8 cellular contexts compared by ENCODE assay signal in the genomic region with DNA sequence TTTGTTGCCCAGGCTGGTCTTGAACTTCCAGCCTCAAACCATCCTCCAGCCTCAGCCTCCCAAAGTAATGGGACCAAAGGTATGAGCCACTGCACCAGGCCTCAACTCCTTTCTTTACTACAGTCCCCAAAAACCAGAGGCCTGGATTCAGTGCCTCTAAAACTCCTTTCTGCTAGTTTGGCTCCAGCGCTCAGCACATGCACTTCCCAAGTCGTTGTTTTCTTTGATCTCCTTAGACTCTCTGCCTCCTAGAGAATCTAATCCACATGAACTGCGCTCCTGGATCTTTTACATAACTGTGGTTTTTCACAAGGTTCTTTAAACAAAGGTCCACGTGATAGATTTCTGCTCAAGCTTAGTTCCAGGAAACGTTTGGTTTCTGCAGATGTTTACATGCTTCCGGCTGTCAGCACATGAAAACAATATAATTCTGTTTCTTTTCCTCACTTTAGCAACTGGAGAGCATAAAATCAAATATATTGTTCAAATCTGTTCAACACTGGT.
DNase-seq lines count a peak whose midpoint lies in the region; ATAC-seq and TF ChIP-seq lines count a peak whose summit lies in the region.

No MANE protein-coding gene starts in this region.

- H3K27me3 ChIP-seq in left ventricle myocardium inferior (ENCODE audit: low read depth) = no peaks in the 10 kb centered on the region

- peaks cover 55% of the 10 kb centered on the region for H3K36me3 Mint-ChIP-seq in activated CD4-positive, alpha-beta memory T cell treated with anti-CD3 and anti-CD28 coated beads, Interleukin-2, amount 10 ng/mL, durations not matched to agents 7 days and 5 days (ENCODE audit: low read depth)

- no peaks in the 10 kb centered on the region for H3K27me3 Mint-ChIP-seq in activated CD4-positive, alpha-beta memory T cell treated with anti-CD3 and anti-CD28 coated beads, Interleukin-2, amount 10 ng/mL, durations not matched to agents 7 days and 5 days

- no peaks in the 10 kb centered on the region for H3K9me3 ChIP-seq in left ventricle myocardium inferior (replicated peaks)

- CTCF ChIA-PET in activated CD4-positive, alpha-beta memory T cell treated with anti-CD3 and anti-CD28 coated beads, Interleukin-2, amount 10 ng/mL, durations not matched to agents 7 days and 5 days (lab: Charles Lee) = interaction anchor here (0.5 to 6.5 kb wide), 14 partner anchors 10 to 179 kb away, joined by 3 to 48 read pairs (median 3); no protein-coding TSS in a partner anchor

- POLR2A ChIA-PET in activated CD4-positive, alpha-beta memory T cell treated with anti-CD3 and anti-CD28 coated beads, Interleukin-2, amount 10 ng/mL, durations not matched to agents 7 days and 5 days (lab: Charles Lee) = interaction anchor here (0.6 to 2.5 kb wide), 12 partner anchors 9 to 271 kb away, joined by 3 to 17 read pairs (median 5); a partner anchor contains a TSS

- intact Hi-C loops in left ventricle myocardium inferior (cut with micrococcal nuclease) (no loop called here), posterior cingulate gyrus (cut with DNase I) (no loop called here)

- peak overlapping the region; percentile 72 for H3K4me3 Mint-ChIP-seq in activated CD4-positive, alpha-beta memory T cell treated with anti-CD3 and anti-CD28 coated beads, Interleukin-2, amount 10 ng/mL, durations not matched to agents 7 days and 5 days

- H3K4me1 ChIP-seq in left ventricle myocardium inferior = peaks cover 82% of the 10 kb centered on the region

- H3K36me3 ChIP-seq in left ventricle myocardium inferior = peaks cover 7% of the 10 kb centered on the region

- ATAC-seq in GM18498 (IDR thresholded peaks at IDR 0.05; ENCODE audit: unreplicated experiment) (peak; percentile 73), HG02885 (IDR thresholded peaks at IDR 0.05; ENCODE audit: poor library complexity, unreplicated experiment) (peak; percentile 72), HG03039 (IDR thresholded peaks at IDR 0.05; ENCODE audit: unreplicated experiment) (no peak)

- TF ChIP-seq CTCF in left ventricle myocardium inferior (IDR thresholded peaks at IDR 0.05; ENCODE audit: borderline replicate concordance) = no peak

- DNase-seq in activated CD4-positive, alpha-beta memory T cell treated with anti-CD3 and anti-CD28 coated beads, Interleukin-2, amount 10 ng/mL, durations not matched to agents 7 days and 5 days = peak; percentile 34
- no peak for DNase-seq in left ventricle myocardium inferior
- DNase-seq in stromal cell of bone marrow (ENCODE audit: low read depth) = peak; percentile 31
- DNase-seq in posterior cingulate gyrus = no peak
- DNase-seq in glomerular visceral epithelial cell (ENCODE audit: extremely low spot score) = no peak

- peak overlapping the region; percentile 96 for H3K27ac Mint-ChIP-seq in activated CD4-positive, alpha-beta memory T cell treated with anti-CD3 and anti-CD28 coated beads, Interleukin-2, amount 10 ng/mL, durations not matched to agents 7 days and 5 days

- H3K27ac ChIP-seq in left ventricle myocardium inferior (replicated peaks) = peak overlapping the region; percentile 43

- H3K9me3 Mint-ChIP-seq in activated CD4-positive, alpha-beta memory T cell treated with anti-CD3 and anti-CD28 coated beads, Interleukin-2, amount 10 ng/mL, durations not matched to agents 7 days and 5 days = peaks cover 3% of the 10 kb centered on the region

- peaks cover 57% of the 10 kb centered on the region for H3K4me1 Mint-ChIP-seq in activated CD4-positive, alpha-beta memory T cell treated with anti-CD3 and anti-CD28 coated beads, Interleukin-2, amount 10 ng/mL, durations not matched to agents 7 days and 5 days

- H3K4me3 ChIP-seq in left ventricle myocardium inferior = no peak overlapping the region

Comparison
In these comparisons a context has a peak if more than half of its experiments do, and no peak if none do; other contexts are left out.
1. DNase-seq: peak in activated CD4-positive, alpha-beta memory T cell treated with anti-CD3 and anti-CD28 coated beads, Interleukin-2, amount 10 ng/mL, durations not matched to agents 7 days and 5 days (single experiment) and stromal cell of bone marrow (single experiment); none in left ventricle myocardium inferior (single experiment), posterior cingulate gyrus (0 of 10) and glomerular visceral epithelial cell (single experiment).